In genomic region chr19:55508120-55508519, GRCh38 we compare ENCODE assay signal across 37 cellular contexts. TPM values are rescaled to one million over a fixed set of nuclear protein-coding genes. Genes with fewer than 3 reads are reported as not detected.
"Had no signal": no experiment of that assay in that cellular context is flagged by ENCODE, and none has a peak within 500 bp of the region (broad histone marks: within the 10 kb centered on the region; RNA-seq: fewer than 3 reads in every experiment).

No MANE protein-coding gene starts in this region.

- H3K4me3 ChIP-seq: adrenal gland, ascending aorta, cardiac muscle cell, colonic mucosa, gastroesophageal sphincter, right atrium auricular region, thoracic aorta, uterus had no signal

- DNase-seq: activated CD4-positive, alpha-beta T cell treated with anti-CD3 and anti-CD28 coated beads for 4 hours; activated CD4-positive, alpha-beta T cell treated with anti-CD3 and anti-CD28 coated beads, Interleukin-2, amount 50 U/mL, for 48 hours; activated CD4-positive, CD25-positive, alpha-beta regulatory T cell; activated CD8-positive, alpha-beta memory T cell treated with anti-CD3 and anti-CD28 coated beads for 24 hours; activated effector memory CD4-positive, alpha-beta T cell treated with anti-CD3 and anti-CD28 coated beads, Interleukin-2, amount 50 U/mL, for 16 hours; activated naive CD4-positive, alpha-beta T cell treated with anti-CD3 and anti-CD28 coated beads for 36 hours; activated naive CD8-positive, alpha-beta T cell treated with anti-CD3 and anti-CD28 coated beads for 36 hours; adrenal gland; cerebellar nuclear complex; colonic mucosa; effector CD8-positive, alpha-beta T cell; erythroblast; hippocampal formation; left colon; midbrain; naive thymus-derived CD4-positive, alpha-beta T cell; occipital lobe; stimulated activated CD4-positive, alpha-beta T cell treated with anti-CD3 and anti-CD28 coated beads, Interleukin-4, amount 100 ng/mL, for 1 hour; T1000; uterus had no signal

- H3K9me3 Mint-ChIP-seq: activated naive CD4-positive, alpha-beta T cell treated with anti-CD3 and anti-CD28 coated beads for 36 hours; memory B cell; neural crest cell; stimulated activated naive CD8-positive, alpha-beta T cell treated with anti-CD3 and anti-CD28 coated beads, Interleukin-15, Interleukin-2, amounts not matched to agents 100 ng/mL and 50 ng/mL, for 24 hours; type B pancreatic cell had no signal

- H3K36me3 Mint-ChIP-seq: brain, memory B cell, type B pancreatic cell had no signal

- H3K4me1 ChIP-seq: adrenal gland, colonic mucosa had no signal

- H3K9me3 ChIP-seq: adrenal gland, ascending aorta, colonic mucosa, gastroesophageal sphincter, right atrium auricular region, thoracic aorta, uterus had no signal

- ATAC-seq: gastroesophageal sphincter; left colon; naive thymus-derived CD4-positive, alpha-beta T cell had no signal

- H3K4me3 Mint-ChIP-seq: activated naive CD4-positive, alpha-beta T cell treated with anti-CD3 and anti-CD28 coated beads for 36 hours; activated naive CD8-positive, alpha-beta T cell treated with anti-CD3 and anti-CD28 coated beads for 36 hours; brain; memory B cell; naive thymus-derived CD4-positive, alpha-beta T cell; neural crest cell; stimulated activated naive CD8-positive, alpha-beta T cell treated with anti-CD3 and anti-CD28 coated beads, Interleukin-15, Interleukin-2, amounts not matched to agents 100 ng/mL and 50 ng/mL, for 24 hours; T-helper 1 cell treated with Interleukin-12 subunit alpha and Interleukin-12 subunit beta and Interleukin-4 antibody, amounts not matched to agents 30 μg/mL and 1 μg/mL, for 36 hours; type B pancreatic cell had no signal

- H3K27ac Mint-ChIP-seq: activated naive CD4-positive, alpha-beta T cell treated with anti-CD3 and anti-CD28 coated beads for 36 hours; activated naive CD8-positive, alpha-beta T cell treated with anti-CD3 and anti-CD28 coated beads for 36 hours; memory B cell; stimulated activated naive CD8-positive, alpha-beta T cell treated with anti-CD3 and anti-CD28 coated beads, Interleukin-15, Interleukin-2, amounts not matched to agents 100 ng/mL and 50 ng/mL, for 24 hours; T-helper 1 cell treated with Interleukin-12 subunit alpha and Interleukin-12 subunit beta and Interleukin-4 antibody, amounts not matched to agents 30 μg/mL and 1 μg/mL, for 36 hours; type B pancreatic cell had no signal

- H3K36me3 ChIP-seq: adrenal gland, ascending aorta, cardiac muscle cell, colonic mucosa, right atrium auricular region, thoracic aorta, uterus had no signal

- H3K27me3 ChIP-seq: adrenal gland, ascending aorta, colonic mucosa, gastroesophageal sphincter, right atrium auricular region, uterus had no signal

- H3K27ac ChIP-seq: adrenal gland, ascending aorta, cardiac muscle cell, colonic mucosa, gastroesophageal sphincter, right atrium auricular region, thoracic aorta, uterus had no signal

RNA-seq across cellular contexts. Expression of gene SSC5D, which starts 19.9 kb away (rescaled TPM):
- polyA plus RNA-seq: keratinocyte; naive thymus-derived CD4-positive, alpha-beta T cell had no signal

RNA-seq across cellular contexts. Expression of gene SBK2, which starts 28.8 kb away (rescaled TPM):
- total RNA-seq: activated naive CD4-positive, alpha-beta T cell treated with anti-CD3 and anti-CD28 coated beads for 36 hours; activated naive CD8-positive, alpha-beta T cell treated with anti-CD3 and anti-CD28 coated beads for 36 hours; adrenal gland; ascending aorta; colonic mucosa; dermis microvascular lymphatic vessel endothelial cell; fibroblast of villous mesenchyme; gastroesophageal sphincter; left colon; lower leg skin; naive thymus-derived CD4-positive, alpha-beta T cell; neural crest cell; occipital lobe; pulmonary artery endothelial cell; subcutaneous adipose tissue; thoracic aorta; uterus had no signal
- polyA plus RNA-seq: adrenal gland; keratinocyte; naive thymus-derived CD4-positive, alpha-beta T cell had no signal

RNA-seq across cellular contexts. Expression of gene SBK3, which starts 37.2 kb away (rescaled TPM):
- total RNA-seq: activated naive CD4-positive, alpha-beta T cell treated with anti-CD3 and anti-CD28 coated beads for 36 hours; activated naive CD8-positive, alpha-beta T cell treated with anti-CD3 and anti-CD28 coated beads for 36 hours; ascending aorta; colonic mucosa; left colon; naive thymus-derived CD4-positive, alpha-beta T cell; subcutaneous adipose tissue; thoracic aorta had no signal
- polyA plus RNA-seq: cardiac muscle cell; keratinocyte; naive thymus-derived CD4-positive, alpha-beta T cell had no signal
